ENCODE assay signal across 22 cellular contexts in genomic region chr18:44474596-44474995, GRCh38.
"Had no signal": no experiment of that assay in that cellular context is flagged by ENCODE, and none has a peak within 500 bp of the region (broad histone marks: within the 10 kb centered on the region; RNA-seq: fewer than 3 reads in every experiment).

No MANE protein-coding gene starts in this region.

- H3K4me1 Mint-ChIP-seq: activated naive CD8-positive, alpha-beta T cell treated with anti-CD3 and anti-CD28 coated beads for 36 hours; central memory CD8-positive, alpha-beta T cell; nephron progenitor cell; stimulated activated effector memory CD8-positive, alpha-beta T cell treated with anti-CD3 and anti-CD28 coated beads, Interleukin-12 subunit alpha, Interleukin-12 subunit beta, amount 100 ng/mL, for 72 hours had no signal

- H3K27me3 Mint-ChIP-seq: activated naive CD8-positive, alpha-beta T cell treated with anti-CD3 and anti-CD28 coated beads for 36 hours had no signal

- DNase-seq: activated CD4-positive, alpha-beta T cell treated with anti-CD3 and anti-CD28 coated beads for 4 hours; activated CD4-positive, alpha-beta T cell treated with anti-CD3 and anti-CD28 coated beads, Interleukin-2, amount 50 U/mL, for 4 hours; activated effector memory CD4-positive, alpha-beta T cell treated with anti-CD3 and anti-CD28 coated beads, Interleukin-2, amount 50 U/mL, for 16 hours; activated naive CD4-positive, alpha-beta T cell treated with anti-CD3 and anti-CD28 coated beads for 36 hours; activated naive CD8-positive, alpha-beta T cell treated with anti-CD3 and anti-CD28 coated beads for 36 hours; hypothalamus; immature natural killer cell; kidney; left colon; mammary epithelial cell; nephron progenitor cell; ovary; retina; small intestine; stimulated activated CD4-positive, alpha-beta T cell treated with anti-CD3 and anti-CD28 coated beads, Interleukin-4, amount 100 ng/mL, for 24 hours; tibial artery; upper lobe of right lung had no signal

- H3K4me3 Mint-ChIP-seq: activated naive CD4-positive, alpha-beta T cell treated with anti-CD3 and anti-CD28 coated beads for 36 hours; activated naive CD8-positive, alpha-beta T cell treated with anti-CD3 and anti-CD28 coated beads for 36 hours; central memory CD8-positive, alpha-beta T cell; dendritic cell treated with granulocyte-macrophage colony-stimulating factor and Interleukin-4, amounts not matched to agents 40 ng/mL and 50 ng/mL, for 4 days; immature natural killer cell; nephron progenitor cell; stimulated activated effector memory CD8-positive, alpha-beta T cell treated with anti-CD3 and anti-CD28 coated beads, Interleukin-12 subunit alpha, Interleukin-12 subunit beta, amount 100 ng/mL, for 72 hours had no signal

- ATAC-seq: gastroesophageal sphincter; left colon; sciatic nerve; stimulated activated effector memory CD8-positive, alpha-beta T cell treated with anti-CD3 and anti-CD28 coated beads, Interleukin-12 subunit alpha, Interleukin-12 subunit beta, amount 100 ng/mL, for 72 hours; upper lobe of right lung had no signal

- H3K27ac Mint-ChIP-seq: activated naive CD4-positive, alpha-beta T cell treated with anti-CD3 and anti-CD28 coated beads for 36 hours; activated naive CD8-positive, alpha-beta T cell treated with anti-CD3 and anti-CD28 coated beads for 36 hours; dendritic cell treated with granulocyte-macrophage colony-stimulating factor and Interleukin-4, amounts not matched to agents 40 ng/mL and 50 ng/mL, for 4 days; immature natural killer cell; nephron progenitor cell; stimulated activated effector memory CD8-positive, alpha-beta T cell treated with anti-CD3 and anti-CD28 coated beads, Interleukin-12 subunit alpha, Interleukin-12 subunit beta, amount 100 ng/mL, for 72 hours had no signal

- H3K36me3 Mint-ChIP-seq: activated naive CD8-positive, alpha-beta T cell treated with anti-CD3 and anti-CD28 coated beads for 36 hours; stimulated activated effector memory CD8-positive, alpha-beta T cell treated with anti-CD3 and anti-CD28 coated beads, Interleukin-12 subunit alpha, Interleukin-12 subunit beta, amount 100 ng/mL, for 72 hours had no signal
